Comparison of ENCODE assay signal across 10 cellular contexts in the genomic region with DNA sequence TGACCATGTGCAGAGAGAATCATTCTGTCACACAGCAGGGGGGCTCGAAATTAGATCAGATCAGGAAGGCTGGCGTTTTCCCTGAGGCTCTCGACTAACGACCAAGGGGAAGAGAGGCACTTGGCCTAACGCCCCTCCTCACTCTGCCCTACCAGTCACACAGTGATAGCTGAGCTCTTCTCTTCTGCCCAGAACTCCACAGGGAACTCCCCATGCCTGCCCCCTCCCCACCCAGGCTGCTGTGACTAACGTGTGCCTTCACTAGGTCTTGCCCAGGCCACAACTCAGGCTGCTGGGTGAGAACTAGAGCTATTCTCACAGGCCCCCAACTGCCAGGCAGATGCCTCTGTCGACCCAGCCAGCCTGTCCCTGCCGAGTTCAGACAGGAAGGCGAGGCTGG. TPM values are rescaled to one million over a fixed set of nuclear protein-coding genes. Genes with fewer than 3 reads are reported as not detected.
DNase-seq lines count a peak whose midpoint lies in the region; ATAC-seq lines count a peak whose summit lies in the region.
"Had no signal": no experiment of that assay in that cellular context is flagged by ENCODE, and none has a peak within 500 bp of the region (broad histone marks: within the 10 kb centered on the region; RNA-seq: fewer than 3 reads in every experiment).

No MANE protein-coding gene starts in this region.

- DNase-seq in NCI-H82 (lab: John Stamatoyannopoulos, UW), result peak; percentile 38
- DNase-seq in NCI-H82 treated with DMSO at 0.1 percent for 48 hours (lab: John Stamatoyannopoulos, UW; ENCODE audit: unreplicated experiment), result no peak
- peak; percentile 29 to 70 for DNase-seq in NCI-H187 (lab: John Stamatoyannopoulos, UW)
- DNase-seq in cerebellar cortex (ENCODE audit: low spot score), result peak; percentile 33
- DNase-seq in posterior vena cava (ENCODE audit: low spot score), result peak; percentile 67
- no peak for DNase-seq in NCI-H510A (lab: John Stamatoyannopoulos, UW)
- DNase-seq in stimulated activated CD4-positive, alpha-beta T cell treated with anti-CD3 and anti-CD28 coated beads, Interleukin-4, amount 100 ng/mL, for 1 hour, result no peak
- DNase-seq: GOT3, thyroid gland had no signal

- intact Hi-C loops in posterior vena cava (cut with DNase I), result loop anchor here in 1 of 2 donors (10.0 kb wide), 1 partner anchor 78 kb away; no protein-coding TSS in a partner anchor

- no peak for ATAC-seq in HG03442 (IDR thresholded peaks at IDR 0.05; ENCODE audit: unreplicated experiment)

RNA-seq across cellular contexts. Expression of a gene that starts 26.4 kb away (rescaled TPM):
- total RNA-seq in posterior vena cava, result 10 to 100 TPM; 68.8 to 71.5 TPM

RNA-seq across cellular contexts. Expression of a gene that starts 49.1 kb away (rescaled TPM):
- total RNA-seq in posterior vena cava, result 100 to 1,000 TPM; 259 to 375 TPM

Comparison
In these comparisons a context has a peak if more than half of its experiments do, and no peak if none do; other contexts are left out.
1. DNase-seq: peak in NCI-H82 (single experiment), NCI-H187 (2 of 2), cerebellar cortex (single experiment) and posterior vena cava (single experiment); none in NCI-H82 treated with DMSO at 0.1 percent for 48 hours (single experiment), NCI-H510A (single experiment) and stimulated activated CD4-positive, alpha-beta T cell treated with anti-CD3 and anti-CD28 coated beads, Interleukin-4, amount 100 ng/mL, for 1 hour (single experiment).